In genomic region chr13:105139048-105139379, GRCh38 we compare ENCODE assay signal across 8 cellular contexts.
DNase-seq lines count a peak whose midpoint lies in the region; ATAC-seq and FAIRE-seq lines count a peak whose summit lies in the region.

No MANE protein-coding gene starts in this region.

- H3K9ac ChIP-seq in mucosa of rectum (ENCODE audit: low read depth in 1 of 2, low read length in 2 of 2) = peak overlapping the region in 1 of 2 donors; percentile 6

- no peak for FAIRE-seq in small intestine (lab: Jason Lieb, UNC)

- H3K27me3 ChIP-seq in mucosa of rectum (ENCODE audit: control insufficient read depth in 2 of 2, insufficient read depth in 2 of 2, low read length in 2 of 2) (no peaks in the 10 kb centered on the region), small intestine (ENCODE audit: control insufficient read depth in 2 of 2, insufficient read depth in 2 of 2, low read length in 2 of 2) (no peaks in the 10 kb centered on the region), right cardiac atrium (ENCODE audit: control insufficient read depth, insufficient read depth) (no peaks in the 10 kb centered on the region)

- H3K27ac ChIP-seq in mucosa of rectum (ENCODE audit: low read depth in 2 of 2, low read length in 2 of 2) (no peak overlapping the region), small intestine (ENCODE audit: low read depth in 1 of 2, low read length in 1 of 2) (peak overlapping the region in 1 of 2 donors; percentile 62), right cardiac atrium (ENCODE audit: low read length) (no peak overlapping the region)

- ATAC-seq in GM18502 (IDR thresholded peaks at IDR 0.05; ENCODE audit: poor library complexity, unreplicated experiment) (peak; percentile 9), GM21576 (IDR thresholded peaks at IDR 0.05; ENCODE audit: unreplicated experiment) (peak; percentile 13), right cardiac atrium (no peak)

- intact Hi-C loops in right cardiac atrium (cut with DNase I) = no loop called here

- 67 to 90% (median 80%) methylated on average over 3 of the region's 3 CpGs for WGBS in small intestine, 3 donors
- 67% methylated on average over 3 of the region's 3 CpGs for WGBS in right cardiac atrium

- H3K9me3 ChIP-seq in mucosa of rectum (ENCODE audit: control insufficient read depth in 2 of 2, low read length in 2 of 2) (no peaks in the 10 kb centered on the region), small intestine (ENCODE audit: control insufficient read depth, low read depth) (no peaks in the 10 kb centered on the region), right cardiac atrium (ENCODE audit: control insufficient read depth, low read length) (no peaks in the 10 kb centered on the region)

- H3K36me3 ChIP-seq in mucosa of rectum (ENCODE audit: control insufficient read depth in 2 of 2, insufficient read depth in 2 of 2, low read length in 2 of 2) = no peaks in the 10 kb centered on the region
- H3K36me3 ChIP-seq in small intestine (ENCODE audit: control insufficient read depth in 2 of 2, insufficient read depth in 2 of 2, low read length in 2 of 2) = no peaks in the 10 kb centered on the region

- H3K4me3 ChIP-seq in mucosa of rectum (ENCODE audit: low read length in 2 of 2) (peak overlapping the region; percentile 29 to 82), small intestine (ENCODE audit: low read depth in 1 of 2, low read length in 2 of 2) (no peak overlapping the region), right cardiac atrium (ENCODE audit: low read length) (no peak overlapping the region)

- DNase-seq in Kasumi-1 (lab: John Stamatoyannopoulos, UW) (peak; percentile 64 to 65), small intestine (no peak), NCI-H446 (lab: John Stamatoyannopoulos, UW) (no peak), DMS153 (lab: John Stamatoyannopoulos, UW) (no peak), right cardiac atrium (no peak)

- H3K4me1 ChIP-seq in mucosa of rectum (ENCODE audit: control insufficient read depth in 2 of 2, insufficient read depth in 2 of 2, low read length in 2 of 2) (no peaks in the 10 kb centered on the region), small intestine (ENCODE audit: control insufficient read depth in 2 of 2, insufficient read depth in 1 of 2, low read depth in 1 of 2, low read length in 1 of 2) (no peaks in the 10 kb centered on the region), right cardiac atrium (ENCODE audit: control insufficient read depth, insufficient read depth, low read length) (no peaks in the 10 kb centered on the region)

Comparison
In these comparisons a context has a peak if more than half of its experiments do, and no peak if none do; other contexts are left out.
1. ATAC-seq: peak in GM18502 (single experiment) and GM21576 (single experiment); none in right cardiac atrium (0 of 2).
2. DNase-seq: peak in Kasumi-1 (2 of 2); none in small intestine (single experiment), NCI-H446 (0 of 2), DMS153 (single experiment) and right cardiac atrium (0 of 3).
3. H3K4me3 ChIP-seq: peak in mucosa of rectum (2 of 2); none in small intestine (0 of 2) and right cardiac atrium (single experiment).